8 cellular contexts compared by ENCODE assay signal in the genomic region with DNA sequence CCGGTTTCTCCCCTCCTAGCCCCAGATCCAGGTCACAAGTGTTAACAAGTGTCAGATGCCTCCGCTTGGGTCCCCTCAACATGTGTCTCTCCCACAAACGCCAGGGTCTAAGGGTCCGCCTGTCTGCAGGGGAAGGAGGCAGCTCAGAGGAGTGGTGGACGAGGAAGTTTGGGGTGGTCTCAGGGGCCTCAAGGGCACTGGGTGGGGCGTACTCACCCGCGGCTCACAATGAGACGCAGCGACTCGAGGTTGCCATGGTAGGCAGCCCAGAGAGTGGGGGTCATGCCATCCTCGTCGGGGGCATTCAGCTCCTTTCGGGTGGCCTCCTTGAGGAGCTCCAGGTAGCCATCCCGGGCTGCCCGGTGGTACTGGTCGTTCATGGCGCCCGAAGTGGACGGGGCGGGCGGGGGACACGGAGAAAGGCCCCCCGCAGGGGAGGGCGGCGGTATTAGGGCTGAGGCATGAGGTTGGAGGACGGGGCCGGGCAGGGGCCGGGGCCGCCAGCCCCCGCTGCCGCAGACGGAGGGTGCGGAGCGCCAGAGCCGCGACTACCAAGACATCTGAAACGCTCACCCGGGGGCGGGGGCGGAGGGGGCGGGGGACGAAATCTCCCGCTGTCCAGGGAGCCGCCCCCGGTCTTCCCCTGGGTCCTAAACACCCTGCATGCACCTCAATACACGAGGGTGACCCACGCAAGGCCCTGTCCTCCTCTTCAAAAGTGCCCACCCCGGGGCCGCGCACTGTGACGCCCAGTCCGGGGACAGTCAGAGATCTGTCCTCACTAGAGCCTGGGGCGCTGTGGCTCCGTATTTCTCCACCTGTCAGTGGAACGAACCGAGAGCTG. TPM values are rescaled to one million over a fixed set of nuclear protein-coding genes. Genes with fewer than 3 reads are reported as not detected.
DNase-seq lines count a peak whose midpoint lies in the region; ATAC-seq and TF ChIP-seq lines count a peak whose summit lies in the region.

A gene (minus strand): TSS at position 562 of the 844 bp plus-strand sequence. CDS start 182 bp downstream, at position 380.

- intact Hi-C loops in activated naive CD4-positive, alpha-beta T cell treated with anti-CD3 and anti-CD28 coated beads for 36 hours (cut with micrococcal nuclease), result loop anchor here (1.0 kb wide), 1 partner anchor 37 kb away; no protein-coding TSS in a partner anchor

- no peak for ATAC-seq in HG02973 (IDR thresholded peaks at IDR 0.05; ENCODE audit: unreplicated experiment)

- H3K27me3 Mint-ChIP-seq in activated naive CD4-positive, alpha-beta T cell treated with anti-CD3 and anti-CD28 coated beads, Interleukin-2, amount 50 U/mL, for 24 hours, result peaks cover 32% of the 10 kb centered on the region
- peaks cover 44% of the 10 kb centered on the region for H3K27me3 Mint-ChIP-seq in activated naive CD4-positive, alpha-beta T cell treated with anti-CD3 and anti-CD28 coated beads for 36 hours (ENCODE audit: low read depth)

- peak within 1 kb of the TSS; percentile 60 for H3K4me3 Mint-ChIP-seq in activated naive CD4-positive, alpha-beta T cell treated with anti-CD3 and anti-CD28 coated beads, Interleukin-2, amount 50 U/mL, for 24 hours
- H3K4me3 Mint-ChIP-seq in activated naive CD4-positive, alpha-beta T cell treated with anti-CD3 and anti-CD28 coated beads for 36 hours, result no peak within 1 kb of the TSS

- peaks cover 2% of the 10 kb centered on the region for H3K36me3 Mint-ChIP-seq in activated naive CD4-positive, alpha-beta T cell treated with anti-CD3 and anti-CD28 coated beads, Interleukin-2, amount 50 U/mL, for 24 hours
- no peaks in the 10 kb centered on the region for H3K36me3 Mint-ChIP-seq in activated naive CD4-positive, alpha-beta T cell treated with anti-CD3 and anti-CD28 coated beads for 36 hours (ENCODE audit: low read depth)

- DNase-seq in activated naive CD4-positive, alpha-beta T cell treated with anti-CD3 and anti-CD28 coated beads for 36 hours, result no peak
- DNase-seq in astrocyte of the hippocampus (ENCODE audit: low read depth, low spot score) (peak; percentile 27), kidney epithelial cell (ENCODE audit: low read depth) (no peak), HK-2 (ENCODE audit: unreplicated experiment) (no peak), midbrain (lab: John Stamatoyannopoulos, UW) (no peak)

- 5% methylated on average over 57 of the region's 57 CpGs for WGBS in urinary bladder

- H3K4me1 Mint-ChIP-seq in activated naive CD4-positive, alpha-beta T cell treated with anti-CD3 and anti-CD28 coated beads, Interleukin-2, amount 50 U/mL, for 24 hours, result peaks cover 11% of the 10 kb centered on the region
- H3K4me1 Mint-ChIP-seq in activated naive CD4-positive, alpha-beta T cell treated with anti-CD3 and anti-CD28 coated beads for 36 hours (ENCODE audit: low read depth), result peaks cover 9% of the 10 kb centered on the region

- H3K27me3 ChIP-seq in kidney epithelial cell (ENCODE audit: control insufficient read depth, insufficient read depth, low read length), result peaks cover 79% of the 10 kb centered on the region

- H3K27ac Mint-ChIP-seq in activated naive CD4-positive, alpha-beta T cell treated with anti-CD3 and anti-CD28 coated beads, Interleukin-2, amount 50 U/mL, for 24 hours, result no peak within 1 kb of the TSS
- no peak within 1 kb of the TSS for H3K27ac Mint-ChIP-seq in activated naive CD4-positive, alpha-beta T cell treated with anti-CD3 and anti-CD28 coated beads for 36 hours

- H3K4me1 ChIP-seq in urinary bladder (ENCODE audit: insufficient read depth), result no peaks in the 10 kb centered on the region

- TF ChIP-seq CTCF in kidney epithelial cell (IDR thresholded peaks at IDR 0.05; ENCODE audit: insufficient read depth, low read length, poor library complexity, severe bottlenecking), result no peak

- H3K9me3 Mint-ChIP-seq in activated naive CD4-positive, alpha-beta T cell treated with anti-CD3 and anti-CD28 coated beads, Interleukin-2, amount 50 U/mL, for 24 hours, result no peaks in the 10 kb centered on the region
- no peaks in the 10 kb centered on the region for H3K9me3 Mint-ChIP-seq in activated naive CD4-positive, alpha-beta T cell treated with anti-CD3 and anti-CD28 coated beads for 36 hours

- CTCF ChIA-PET in activated naive CD4-positive, alpha-beta T cell treated with anti-CD3 and anti-CD28 coated beads for 36 hours (lab: Charles Lee), result interaction anchor here (0.8 to 4.6 kb wide), 9 partner anchors 10 to 149 kb away, joined by 3 to 35 read pairs (median 6); a partner anchor contains a TSS

- no peak within 1 kb of the TSS for H3K27ac ChIP-seq in urinary bladder (ENCODE audit: low read depth)

- H3K4me3 ChIP-seq in kidney epithelial cell (ENCODE audit: low read depth, low read length), result peak within 1 kb of the TSS; percentile 18
- peak within 1 kb of the TSS; percentile 28 for H3K4me3 ChIP-seq in urinary bladder (ENCODE audit: low read depth, low read length)

- H3K36me3 ChIP-seq in kidney epithelial cell (ENCODE audit: control insufficient read depth, insufficient read depth, low read length), result no peaks in the 10 kb centered on the region
- no peaks in the 10 kb centered on the region for H3K36me3 ChIP-seq in urinary bladder (ENCODE audit: insufficient read depth)

RNA-seq across cellular contexts. Expression of the gene that starts here (rescaled TPM):
- total RNA-seq in activated naive CD4-positive, alpha-beta T cell treated with anti-CD3 and anti-CD28 coated beads for 36 hours, result not detected
- total RNA-seq in kidney epithelial cell, result not detected in 2 replicates
- 0.53 TPM for total RNA-seq in urinary bladder
- 0.16 TPM for polyA plus RNA-seq in urinary bladder
